Comparison of ENCODE assay signal across 23 cellular contexts in the genomic region with DNA sequence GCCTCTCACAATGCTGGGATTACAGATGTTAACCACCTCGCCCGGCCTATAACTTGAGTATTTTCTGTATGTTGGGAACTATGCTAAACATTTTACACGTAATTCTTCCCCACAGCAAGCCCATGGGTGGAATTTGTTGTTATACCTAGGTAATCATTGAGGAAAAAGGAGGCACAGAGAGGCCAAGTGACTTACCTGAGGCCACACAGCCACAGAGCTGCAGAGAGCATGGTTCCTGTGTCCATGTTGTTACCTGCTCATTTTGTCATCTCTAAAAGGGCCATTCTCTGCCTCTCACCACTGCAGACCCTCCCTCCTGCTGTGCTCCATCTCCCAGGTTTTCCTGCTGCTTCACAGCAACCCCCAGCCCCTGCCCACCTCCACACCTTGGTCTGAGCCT.
DNase-seq lines count a peak whose midpoint lies in the region; ATAC-seq and TF ChIP-seq lines count a peak whose summit lies in the region.
"Had no signal": no experiment of that assay in that cellular context is flagged by ENCODE, and none has a peak within 500 bp of the region (broad histone marks: within the 10 kb centered on the region; RNA-seq: fewer than 3 reads in every experiment).

No MANE protein-coding gene starts in this region.

- no peak overlapping the region for H3K4me3 Mint-ChIP-seq in activated naive CD4-positive, alpha-beta T cell treated with anti-CD3 and anti-CD28 coated beads for 36 hours
- H3K4me3 Mint-ChIP-seq in stimulated activated naive B cell treated with anti-CD40 and anti-IgM and Interleukin-4, amounts not matched to agents 10 μg/mL and 1 μg/mL and 100 μg/mL, for 72 hours, result no peak overlapping the region
- H3K4me3 Mint-ChIP-seq: CD4-positive, alpha-beta memory T cell had no signal

- POLR2A ChIA-PET in HEK293 (lab: Yijun Ruan, JAX), result no interaction called here

- 84 to 90% methylated on average over 3 of the region's 3 CpGs for WGBS in gastroesophageal sphincter (ENCODE audit: low coverage in 1 of 2), 2 donors
- WGBS in heart left ventricle, 4 donors, result 97 to 100% (median 98%) methylated on average over 3 of the region's 3 CpGs

- ATAC-seq in gastroesophageal sphincter, result no peak
- no peak for ATAC-seq in stimulated activated naive B cell treated with anti-CD40 and anti-IgM and Interleukin-4, amounts not matched to agents 10 μg/mL and 1 μg/mL and 100 μg/mL, for 72 hours (replicated peaks)
- ATAC-seq in HG03045 (IDR thresholded peaks at IDR 0.05; ENCODE audit: unreplicated experiment), result no peak
- ATAC-seq in heart left ventricle, result no peak
- ATAC-seq: Right ventricle myocardium inferior had no signal

- no peak for DNase-seq in activated naive CD4-positive, alpha-beta T cell treated with anti-CD3 and anti-CD28 coated beads for 36 hours
- DNase-seq in activated naive CD4-positive, alpha-beta T cell (lab: John Stamatoyannopoulos, UW), result no peak
- no peak for DNase-seq in stimulated activated naive B cell treated with anti-CD40 and anti-IgM and Interleukin-4, amounts not matched to agents 10 μg/mL and 1 μg/mL and 100 μg/mL, for 72 hours
- no peak for DNase-seq in NCI-H2196 (lab: John Stamatoyannopoulos, UW; ENCODE audit: unreplicated experiment)
- no peak for DNase-seq in heart left ventricle
- DNase-seq: AML-193; CD4-positive, alpha-beta memory T cell; COR-L47; GM23248; H7; KG1; MG63; NCI-H1105 treated with DMSO at 0.1 percent for 48 hours; NCI-H2029 treated with DMSO at 0.1 percent for 48 hours; NCI-H2227 treated with DMSO at 0.1 percent for 48 hours; NCI-H526 treated with DMSO at 0.1 percent for 48 hours; PC-9; SJCRH30 had no signal

- peaks cover 9 to 66% of the 10 kb centered on the region in 2 experiments; a peak in 2 of 3 replicates for H3K36me3 ChIP-seq in HEK293 (ENCODE audit: control insufficient read depth in 2 of 2, insufficient read depth in 1 of 2, low read length in 2 of 2)
- H3K36me3 ChIP-seq in gastroesophageal sphincter, result peaks cover 0 to 96% of the 10 kb centered on the region in 2 donors
- H3K36me3 ChIP-seq in heart left ventricle, result peaks cover 0 to 100% (median 70%) of the 10 kb centered on the region in 9 donors

- TF ChIP-seq POLR2A in gastroesophageal sphincter (IDR thresholded peaks at IDR 0.05) (no peak), heart left ventricle (IDR thresholded peaks at IDR 0.05) (no peak)

- intact Hi-C loops in activated naive CD4-positive, alpha-beta T cell treated with anti-CD3 and anti-CD28 coated beads for 36 hours (cut with micrococcal nuclease), result no loop called here
- intact Hi-C loops in heart left ventricle (cut with DNase I), result loop anchor here in 1 of 10 donors (10.0 kb wide), 1 partner anchor 200 kb away; the partner anchor contains the start of gene CEP20

- peak overlapping the region; percentile 53 for H3K27ac Mint-ChIP-seq in activated naive CD4-positive, alpha-beta T cell treated with anti-CD3 and anti-CD28 coated beads for 36 hours
- H3K27ac Mint-ChIP-seq in stimulated activated naive B cell treated with anti-CD40 and anti-IgM and Interleukin-4, amounts not matched to agents 10 μg/mL and 1 μg/mL and 100 μg/mL, for 72 hours, result peak overlapping the region; percentile 69

- H3K9me3 Mint-ChIP-seq in activated naive CD4-positive, alpha-beta T cell treated with anti-CD3 and anti-CD28 coated beads for 36 hours, result peaks cover 3% of the 10 kb centered on the region
- H3K9me3 Mint-ChIP-seq in stimulated activated naive B cell treated with anti-CD40 and anti-IgM and Interleukin-4, amounts not matched to agents 10 μg/mL and 1 μg/mL and 100 μg/mL, for 72 hours, result peaks cover 3 to 5% of the 10 kb centered on the region in 2 donors
- H3K9me3 Mint-ChIP-seq: CD4-positive, alpha-beta memory T cell had no signal

- no peaks in the 10 kb centered on the region for H3K27me3 ChIP-seq in gastroesophageal sphincter
- no peaks in the 10 kb centered on the region for H3K27me3 ChIP-seq in heart left ventricle
- H3K27me3 ChIP-seq: BLaER1 treated with 17β-estradiol and CSF1 and Interleukin-3, amounts not matched to agents 10 nM and 100 nM; MG63; SJCRH30 had no signal

- no peak overlapping the region for H3K27ac ChIP-seq in HEK293 (ENCODE audit: extremely low read depth, low read depth, low read length)
- peak overlapping the region in 3 of 4 donors; percentile 86 to 93 (median 87) for H3K27ac ChIP-seq in gastroesophageal sphincter
- H3K27ac ChIP-seq in heart left ventricle, result peak overlapping the region in 1 of 12 donors; percentile 83
- H3K27ac ChIP-seq: GM23248, PC-9, SJCRH30 had no signal

- CTCF ChIA-PET in activated naive CD4-positive, alpha-beta T cell treated with anti-CD3 and anti-CD28 coated beads for 36 hours (lab: Charles Lee), result no interaction called here
- CTCF ChIA-PET in HEK293 (lab: Yijun Ruan, JAX), result no interaction called here

- TF ChIP-seq EP300 in gastroesophageal sphincter (IDR thresholded peaks at IDR 0.05), result no peak

- peaks cover 48% of the 10 kb centered on the region for H3K36me3 Mint-ChIP-seq in activated naive CD4-positive, alpha-beta T cell treated with anti-CD3 and anti-CD28 coated beads for 36 hours (ENCODE audit: low read depth)
- peaks cover 56 to 79% of the 10 kb centered on the region in 2 donors for H3K36me3 Mint-ChIP-seq in stimulated activated naive B cell treated with anti-CD40 and anti-IgM and Interleukin-4, amounts not matched to agents 10 μg/mL and 1 μg/mL and 100 μg/mL, for 72 hours

- no peaks in the 10 kb centered on the region for H3K27me3 Mint-ChIP-seq in activated naive CD4-positive, alpha-beta T cell treated with anti-CD3 and anti-CD28 coated beads for 36 hours (ENCODE audit: low read depth)
- H3K27me3 Mint-ChIP-seq in stimulated activated naive B cell treated with anti-CD40 and anti-IgM and Interleukin-4, amounts not matched to agents 10 μg/mL and 1 μg/mL and 100 μg/mL, for 72 hours, result no peaks in the 10 kb centered on the region
- H3K27me3 Mint-ChIP-seq: CD4-positive, alpha-beta memory T cell had no signal

- H3K4me1 ChIP-seq in HEK293 (ENCODE audit: control insufficient read depth, insufficient read depth, low read length), result no peaks in the 10 kb centered on the region
- peaks cover 0 to 68% (median 23%) of the 10 kb centered on the region in 3 donors for H3K4me1 ChIP-seq in gastroesophageal sphincter
- peaks cover 0 to 10% (median 0%) of the 10 kb centered on the region in 12 donors for H3K4me1 ChIP-seq in heart left ventricle
- H3K4me1 ChIP-seq: SJCRH30 had no signal

- H3K9me3 ChIP-seq in HEK293 (ENCODE audit: control insufficient read depth, insufficient read depth, low read depth, low read length), result no peaks in the 10 kb centered on the region
- peaks cover 0 to 10% (median 0%) of the 10 kb centered on the region in 3 donors for H3K9me3 ChIP-seq in gastroesophageal sphincter
- H3K9me3 ChIP-seq in heart left ventricle, result peaks cover 0 to 9% (median 3%) of the 10 kb centered on the region in 12 donors
- H3K9me3 ChIP-seq: MG63, SJCRH30 had no signal

- H3K4me3 ChIP-seq in HEK293 (ENCODE audit: low read depth, low read length), result no peak overlapping the region
- no peak overlapping the region for H3K4me3 ChIP-seq in gastroesophageal sphincter
- no peak overlapping the region for H3K4me3 ChIP-seq in heart left ventricle
- H3K4me3 ChIP-seq: BLaER1 treated with 17β-estradiol and CSF1 and Interleukin-3, amounts not matched to agents 10 nM and 100 nM; GM23248; MG63; PC-9; SJCRH30 had no signal

- TF ChIP-seq CTCF in HEK293 (tag by site-specific recombination; IDR thresholded peaks at IDR 0.05) (no peak), gastroesophageal sphincter (IDR thresholded peaks at IDR 0.05) (no peak), heart left ventricle (IDR thresholded peaks at IDR 0.05) (no peak)

- no peaks in the 10 kb centered on the region for H3K4me1 Mint-ChIP-seq in activated naive CD4-positive, alpha-beta T cell treated with anti-CD3 and anti-CD28 coated beads for 36 hours (ENCODE audit: low read depth)
- peaks cover 0 to 5% of the 10 kb centered on the region in 2 donors for H3K4me1 Mint-ChIP-seq in stimulated activated naive B cell treated with anti-CD40 and anti-IgM and Interleukin-4, amounts not matched to agents 10 μg/mL and 1 μg/mL and 100 μg/mL, for 72 hours

TF ChIP-seq in HEK293, 187 proteins besides CTCF, POLR2A, EP300 and RAD21:
- TF ChIP-seq ZNF501 (tag by site-specific recombination; IDR thresholded peaks at IDR 0.05) (no peak), ZNF768 (tag by site-specific recombination; IDR thresholded peaks at IDR 0.05) (0 out of 2 replicates have a peak, but pooled peaks have one; percentile 36)
TF ChIP-seq in HEK293: peak in this region for 1.
